ENCODE assay signal across 1 cellular context in genomic region chr2:231250698-231251097, GRCh38.
TF ChIP-seq lines count a peak whose summit lies in the region.

No MANE protein-coding gene starts in this region.

TF ChIP-seq in HepG2, 621 proteins besides CTCF, POLR2A, EP300 and RAD21 (continued from another document):
- TF ChIP-seq PLSCR1 (CRISPR knock-in tag; IDR thresholded peaks at IDR 0.05; ENCODE audit: borderline replicate concordance) (no peak), PAXIP1 (CRISPR knock-in tag; conservative IDR thresholded peaks at IDR 0.05) (peak; percentile 39), NONO (IDR thresholded peaks at IDR 0.05) (no peak), NONO (CRISPR knock-in tag; conservative IDR thresholded peaks at IDR 0.05) (no peak), ZNF572 (CRISPR knock-in tag; IDR thresholded peaks at IDR 0.05) (no peak), PPARG (CRISPR knock-in tag; conservative IDR thresholded peaks at IDR 0.05) (no peak), ZNF672 (CRISPR knock-in tag; IDR thresholded peaks at IDR 0.05) (no peak), ZNF660 (CRISPR knock-in tag; IDR thresholded peaks at IDR 0.05; ENCODE audit: borderline replicate concordance, low read depth) (no peak), PHB2 (IDR thresholded peaks at IDR 0.05; ENCODE audit: partially characterized antibody) (no peak), ZSCAN25 (CRISPR knock-in tag; IDR thresholded peaks at IDR 0.05) (peak; percentile 88), ATF6 (CRISPR knock-in tag; conservative IDR thresholded peaks at IDR 0.05) (no peak), GMEB1 (CRISPR knock-in tag; IDR thresholded peaks at IDR 0.05; ENCODE audit: borderline replicate concordance) (no peak), BCL3 (CRISPR knock-in tag; IDR thresholded peaks at IDR 0.05) (0 out of 2 replicates have a peak, but pooled peaks have one; percentile 36), HNF4A (CRISPR knock-in tag; IDR thresholded peaks at IDR 0.05) (peak; percentile 74), TRIM24 (CRISPR knock-in tag; IDR thresholded peaks at IDR 0.05) (no peak)
